In the genomic region with DNA sequence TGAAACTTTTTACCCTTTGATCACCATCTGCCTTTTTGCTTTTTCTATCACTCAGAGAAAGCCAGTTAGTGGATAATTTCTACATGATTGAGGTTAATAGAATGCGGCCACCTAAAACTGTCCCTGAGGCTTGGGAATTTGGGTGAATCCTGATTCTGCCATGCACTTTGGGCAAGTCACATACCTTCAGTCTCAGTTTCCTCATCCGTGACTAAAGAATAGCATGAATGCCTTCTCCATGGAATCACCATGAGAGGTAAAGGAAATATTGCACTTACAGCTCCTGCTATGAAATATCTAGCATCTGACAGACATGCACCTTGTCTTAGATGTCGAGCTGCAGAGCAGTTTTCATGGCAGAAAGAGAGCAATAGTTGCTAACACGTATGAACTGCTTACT, we compare ENCODE assay signal across 18 cellular contexts.
DNase-seq lines count a peak whose midpoint lies in the region; ATAC-seq, FAIRE-seq and TF ChIP-seq lines count a peak whose summit lies in the region.
"Had no signal": no experiment of that assay in that cellular context is flagged by ENCODE, and none has a peak within 500 bp of the region (broad histone marks: within the 10 kb centered on the region; RNA-seq: fewer than 3 reads in every experiment).

No MANE protein-coding gene starts in this region.

- no peaks in the 10 kb centered on the region for H3K27me3 ChIP-seq in CD4-positive, alpha-beta memory T cell (ENCODE audit: insufficient read depth, low read length)
- H3K27me3 ChIP-seq in psoas muscle (ENCODE audit: insufficient read depth in 3 of 3, low read length in 2 of 3) (peaks cover 0 to 4% (median 0%) of the 10 kb centered on the region in 3 donors), Peyer's patch (no peaks in the 10 kb centered on the region)
- H3K27me3 ChIP-seq: BLaER1, MG63 had no signal

- ATAC-seq in psoas muscle, result no peak
- ATAC-seq: Panc1 had no signal

- no peak for TF ChIP-seq POLR2A in Peyer's patch (IDR thresholded peaks at IDR 0.05)

- H3K9me3 ChIP-seq in CD4-positive, alpha-beta memory T cell (ENCODE audit: control insufficient read depth in 1 of 2, low read length in 2 of 2), result no peaks in the 10 kb centered on the region
- H3K9me3 ChIP-seq in psoas muscle (no peaks in the 10 kb centered on the region), Peyer's patch (no peaks in the 10 kb centered on the region)
- H3K9me3 ChIP-seq: BLaER1, MG63 had no signal

- peaks cover 37% of the 10 kb centered on the region for H3K4me1 ChIP-seq in CD4-positive, alpha-beta memory T cell (ENCODE audit: insufficient read depth, low read length)
- H3K4me1 ChIP-seq in psoas muscle (peaks cover 7% of the 10 kb centered on the region), Peyer's patch (peaks cover 0 to 4% (median 0%) of the 10 kb centered on the region in 4 donors)

- H3K36me3 ChIP-seq in CD4-positive, alpha-beta memory T cell (ENCODE audit: insufficient read depth, low read length), result no peaks in the 10 kb centered on the region
- H3K36me3 ChIP-seq in psoas muscle (ENCODE audit: insufficient read depth in 1 of 2, low read depth in 1 of 2) (no peaks in the 10 kb centered on the region), Peyer's patch (no peaks in the 10 kb centered on the region)
- H3K36me3 ChIP-seq: BLaER1, MG63 had no signal

- peaks cover 45 to 63% (median 52%) of the 10 kb centered on the region in 4 donors for H3K4me1 Mint-ChIP-seq in CD4-positive, alpha-beta memory T cell
- H3K4me1 Mint-ChIP-seq in osteocyte (ENCODE audit: unreplicated experiment), result peaks cover 43% of the 10 kb centered on the region

- no peak for FAIRE-seq in RCC 7860 (lab: Jason Lieb, UNC)
- FAIRE-seq: GM19239 had no signal

- intact Hi-C loops in CD4-positive, alpha-beta memory T cell (cut with micrococcal nuclease), result no loop called here
- intact Hi-C loops in psoas muscle (cut with DNase I), result no loop called here

- H3K9me3 Mint-ChIP-seq in CD4-positive, alpha-beta memory T cell, result no peaks in the 10 kb centered on the region
- no peaks in the 10 kb centered on the region for H3K9me3 Mint-ChIP-seq in osteocyte (ENCODE audit: unreplicated experiment)

- H3K4me3 Mint-ChIP-seq in CD4-positive, alpha-beta memory T cell, result peak overlapping the region in 2 of 8 donors; percentile 3 to 12
- no peak overlapping the region for H3K4me3 Mint-ChIP-seq in osteocyte (ENCODE audit: unreplicated experiment)

- 91 to 97% (median 92%) methylated on average over 4 of the region's 4 CpGs for WGBS in psoas muscle, 3 donors

- no peak overlapping the region for H3K4me3 ChIP-seq in CD4-positive, alpha-beta memory T cell (ENCODE audit: low read length in 2 of 2)
- H3K4me3 ChIP-seq in epithelial cell of esophagus (ENCODE audit: low read length), result no peak overlapping the region
- no peak overlapping the region for H3K4me3 ChIP-seq in psoas muscle
- no peak overlapping the region for H3K4me3 ChIP-seq in Peyer's patch
- H3K4me3 ChIP-seq: BLaER1, MG63 had no signal

- CTCF ChIA-PET in CD4-positive, alpha-beta memory T cell (lab: Charles Lee; ENCODE audit: partially characterized antibody), result no interaction called here

- peak overlapping the region in 5 of 7 donors; percentile 31 to 56 (median 37) for H3K27ac Mint-ChIP-seq in CD4-positive, alpha-beta memory T cell
- H3K27ac Mint-ChIP-seq in osteocyte (ENCODE audit: unreplicated experiment), result peak overlapping the region; percentile 24

- POLR2A ChIA-PET in CD4-positive, alpha-beta memory T cell (lab: Charles Lee; ENCODE audit: partially characterized antibody), result no interaction called here

- no peak overlapping the region for H3K27ac ChIP-seq in CD4-positive, alpha-beta memory T cell (ENCODE audit: low read depth, low read length)
- H3K27ac ChIP-seq in psoas muscle (no peak overlapping the region), Peyer's patch (no peak overlapping the region)
- H3K27ac ChIP-seq: BLaER1 had no signal

- TF ChIP-seq CTCF in epithelial cell of esophagus (IDR thresholded peaks at IDR 0.05; ENCODE audit: insufficient read depth, low read depth, low read length, missing control alignments) (no peak), osteocyte (IDR thresholded peaks at IDR 0.05) (no peak), psoas muscle (IDR thresholded peaks at IDR 0.05) (no peak), Peyer's patch (IDR thresholded peaks at IDR 0.05) (no peak)

- DNase-seq in CD4-positive, alpha-beta memory T cell, result no peak
- DNase-seq in RCC 7860 (ENCODE audit: low spot score) (peak; percentile 9), epithelial cell of esophagus (ENCODE audit: low read depth) (peak; percentile 37), osteocyte (ENCODE audit: extremely low spot score, unreplicated experiment) (no peak), T1000 (lab: John Stamatoyannopoulos, UW) (no peak), NCI-H510A treated with DMSO at 0.1 percent for 48 hours (lab: John Stamatoyannopoulos, UW) (no peak), psoas muscle (no peak), Peyer's patch (no peak)
- DNase-seq: Karpas-422, MG63, NCI-H1092, NCI-H146, NCI-H2081, NCI-H524, Right ventricle myocardium superior had no signal

- no peaks in the 10 kb centered on the region for H3K27me3 Mint-ChIP-seq in CD4-positive, alpha-beta memory T cell
- H3K27me3 Mint-ChIP-seq in osteocyte (ENCODE audit: unreplicated experiment), result no peaks in the 10 kb centered on the region

- H3K36me3 Mint-ChIP-seq in CD4-positive, alpha-beta memory T cell, result peaks cover 3 to 7% of the 10 kb centered on the region in 2 donors
- H3K36me3 Mint-ChIP-seq in osteocyte (ENCODE audit: unreplicated experiment), result no peaks in the 10 kb centered on the region

Comparison
In these comparisons a context has a peak if more than half of its experiments do, and no peak if none do; other contexts are left out.
1. DNase-seq: peak in RCC 7860 (single experiment) and epithelial cell of esophagus (single experiment); none in CD4-positive, alpha-beta memory T cell (0 of 5), osteocyte (single experiment), T1000 (single experiment), NCI-H510A treated with DMSO at 0.1 percent for 48 hours (single experiment), psoas muscle (0 of 2) and Peyer's patch (0 of 3).